Comparison of ENCODE assay signal across 10 cellular contexts in genomic region chr1:12147116-12147753, GRCh38. TPM values are rescaled to one million over a fixed set of nuclear protein-coding genes. Genes with fewer than 3 reads are reported as not detected.
DNase-seq lines count a peak whose midpoint lies in the region; ATAC-seq and TF ChIP-seq lines count a peak whose summit lies in the region.
"Had no signal": no experiment of that assay in that cellular context is flagged by ENCODE, and none has a peak within 500 bp of the region (broad histone marks: within the 10 kb centered on the region; RNA-seq: fewer than 3 reads in every experiment).

No MANE protein-coding gene starts in this region.

- H3K27ac Mint-ChIP-seq in endothelial cell (ENCODE audit: unreplicated experiment) = peak overlapping the region; percentile 96
- peak overlapping the region; percentile 51 for H3K27ac Mint-ChIP-seq in neural progenitor cell

- peak overlapping the region; percentile 91; the same call in 1 of the 2 replicates for H3K4me2 ChIP-seq in KMS-11
- H3K4me2 ChIP-seq in neural progenitor cell = no peak overlapping the region

- peaks cover 50% of the 10 kb centered on the region for H3K4me1 ChIP-seq in KMS-11 (ENCODE audit: low read depth, poor library complexity, severe bottlenecking)
- peaks cover 6% of the 10 kb centered on the region for H3K4me1 ChIP-seq in neural progenitor cell

- H3K4me3 Mint-ChIP-seq in endothelial cell (ENCODE audit: unreplicated experiment) (no peak overlapping the region), neural progenitor cell (no peak overlapping the region)

- H2AFZ ChIP-seq in KMS-11 (ENCODE audit: low read depth) = 0 out of 2 replicates have a peak overlapping the region, but pooled peaks have one; percentile 2
- H2AFZ ChIP-seq in neural progenitor cell (replicated peaks) = peak overlapping the region; percentile 60

- H3K4me1 Mint-ChIP-seq in endothelial cell (ENCODE audit: unreplicated experiment) (peaks cover 72% of the 10 kb centered on the region), neural progenitor cell (peaks cover 24% of the 10 kb centered on the region)

- H3K36me3 ChIP-seq in KMS-11 (ENCODE audit: insufficient read depth) (no peaks in the 10 kb centered on the region), neural progenitor cell (no peaks in the 10 kb centered on the region)

- H3K27ac ChIP-seq in KMS-11 (peak overlapping the region; percentile 78), neural progenitor cell (no peak overlapping the region)

- H3K79me2 ChIP-seq in KMS-11 (ENCODE audit: insufficient read depth, low read depth) (0 out of 2 replicates have a peak, but pooled peaks cover 4% of the 10 kb centered on the region), neural progenitor cell (ENCODE audit: low read depth) (no peaks in the 10 kb centered on the region)

- ATAC-seq in HG03354 (IDR thresholded peaks at IDR 0.05; ENCODE audit: poor library complexity, severe bottlenecking, unreplicated experiment) = no peak

- no peaks in the 10 kb centered on the region for H3F3A ChIP-seq in neural progenitor cell (ENCODE audit: low read depth)

- DNase-seq in CD1c-positive myeloid dendritic cell (ENCODE audit: extremely low spot score) (peak; percentile 27), endothelial cell (ENCODE audit: low spot score) (peak; percentile 38), neural progenitor cell (ENCODE audit: low spot score) (no peak), T-helper 9 cell (no peak), amniotic stem cell (lab: John Stamatoyannopoulos, UW) (no peak), SKM-1 (lab: John Stamatoyannopoulos, UW; ENCODE audit: unreplicated experiment) (no peak)
- DNase-seq: NCI-H1417 treated with DMSO at 0.1 percent for 48 hours, posterior cingulate gyrus had no signal

- H3K9me3 ChIP-seq in neural progenitor cell (ENCODE audit: low read depth) = no peaks in the 10 kb centered on the region

- H3K27me3 Mint-ChIP-seq in endothelial cell (ENCODE audit: unreplicated experiment) (peaks cover 17% of the 10 kb centered on the region), neural progenitor cell (ENCODE audit: insufficient read depth, low read depth) (peaks cover 5% of the 10 kb centered on the region)

- TF ChIP-seq CTCF in KMS-11 (conservative IDR thresholded peaks at IDR 0.05; ENCODE audit: low read depth, low read length) (no peak), endothelial cell (IDR thresholded peaks at IDR 0.05; ENCODE audit: unreplicated experiment) (no peak), neural progenitor cell (IDR thresholded peaks at IDR 0.05) (no peak)

- H3K9ac ChIP-seq in KMS-11 (no peak overlapping the region), neural progenitor cell (no peak overlapping the region)

- H3K4me3 ChIP-seq in KMS-11 (IDR thresholded peaks at IDR 0.05; ENCODE audit: insufficient read depth, low read depth, low read length) (no peak overlapping the region), neural progenitor cell (no peak overlapping the region)

- H3K9me3 Mint-ChIP-seq in endothelial cell (ENCODE audit: unreplicated experiment) (no peaks in the 10 kb centered on the region), neural progenitor cell (no peaks in the 10 kb centered on the region)

- H3K27me3 ChIP-seq in KMS-11 (ENCODE audit: insufficient read depth, low read depth) (no peaks in the 10 kb centered on the region), neural progenitor cell (no peaks in the 10 kb centered on the region)

- H4K20me1 ChIP-seq in KMS-11 (ENCODE audit: insufficient read depth) (no peaks in the 10 kb centered on the region), neural progenitor cell (ENCODE audit: low read depth) (no peaks in the 10 kb centered on the region)

- peaks cover 4% of the 10 kb centered on the region for H3K36me3 Mint-ChIP-seq in endothelial cell (ENCODE audit: low read depth, unreplicated experiment)
- no peaks in the 10 kb centered on the region for H3K36me3 Mint-ChIP-seq in neural progenitor cell

RNA-seq across cellular contexts. Expression of gene TNFRSF1B, which starts 19.6 kb away (rescaled TPM):
- total RNA-seq in endothelial cell (ENCODE audit: unreplicated experiment) = 142 TPM
- total RNA-seq in neural progenitor cell (ENCODE audit: low replicate concordance) = 0.04 and 0.22 TPM in 2 replicates

Comparison
In these comparisons a context has a peak if more than half of its experiments do, and no peak if none do; other contexts are left out.
1. DNase-seq: peak in CD1c-positive myeloid dendritic cell (single experiment) and endothelial cell (single experiment); none in neural progenitor cell (single experiment), T-helper 9 cell (single experiment), amniotic stem cell (single experiment) and SKM-1 (single experiment).
2. RNA of gene TNFRSF1B, which starts 19.6 kb away (total RNA-seq): 142 TPM in endothelial cell (single experiment); 0.04 to 0.22 TPM in neural progenitor cell; every median in the first group is over 100 times any median in the second.